Comparison of ENCODE assay signal across 12 cellular contexts in genomic region chr18:80175451-80176235, GRCh38.
A peak's percentile ranks its signal among the peaks of the same experiment; 100 is the strongest.
DNase-seq lines count a peak whose midpoint lies in the region; ATAC-seq and TF ChIP-seq lines count a peak whose summit lies in the region.
"Had no signal": no experiment of that assay in that cellular context is flagged by ENCODE, and none has a peak within 500 bp of the region (broad histone marks: within the 10 kb centered on the region; RNA-seq: fewer than 3 reads in every experiment).

No MANE protein-coding gene starts in this region.

- DNase-seq in DMS153 (lab: John Stamatoyannopoulos, UW) (peak; percentile 29), DMS153 treated with DMSO at 0.1 percent for 48 hours (lab: John Stamatoyannopoulos, UW; ENCODE audit: unreplicated experiment) (no peak), GM13977 (ENCODE audit: low spot score) (no peak), NCI-H1436 treated with DMSO at 0.1 percent for 48 hours (lab: John Stamatoyannopoulos, UW) (no peak), putamen (ENCODE audit: low spot score) (no peak)
- peak; percentile 76 for DNase-seq in activated CD8-positive, alpha-beta T cell treated with anti-CD3 and anti-CD28 coated beads, Interleukin-2, amount 10 ng/mL, durations not matched to agents 7 days and 5 days
- peak; percentile 71 to 85 (median 72) for DNase-seq in effector memory CD8-positive, alpha-beta T cell
- DNase-seq in stimulated activated effector memory CD8-positive, alpha-beta T cell treated with anti-CD3 and anti-CD28 coated beads, Interleukin-12 subunit alpha, Interleukin-12 subunit beta, amount 100 ng/mL, for 72 hours (ENCODE audit: low spot score in 2 of 2): peak; percentile 30 to 72
- DNase-seq: anterior cingulate cortex, GF-D8, left cardiac atrium, substantia nigra had no signal

- CTCF ChIA-PET in activated CD8-positive, alpha-beta T cell treated with anti-CD3 and anti-CD28 coated beads, Interleukin-2, amount 10 ng/mL, durations not matched to agents 7 days and 5 days (lab: Charles Lee): interaction anchor here (0.8 to 1.7 kb wide), 4 partner anchors 17 to 81 kb away, joined by 3 to 9 read pairs (median 4); no protein-coding TSS in a partner anchor

- POLR2A ChIA-PET in activated CD8-positive, alpha-beta T cell treated with anti-CD3 and anti-CD28 coated beads, Interleukin-2, amount 10 ng/mL, durations not matched to agents 7 days and 5 days (lab: Charles Lee): no interaction called here

- in situ Hi-C loops in GM13977 (cut with MboI; ENCODE audit: low pct_unique_long_range_greater_than_20kb, low sequenced_read_pairs, unreplicated experiment): no loop called here

- ATAC-seq in activated CD8-positive, alpha-beta T cell treated with anti-CD3 and anti-CD28 coated beads, Interleukin-2, amount 10 ng/mL, durations not matched to agents 7 days and 5 days: peak; percentile 83
- peak; percentile 88 for ATAC-seq in effector memory CD8-positive, alpha-beta T cell (replicated peaks)
- peak; percentile 95 for ATAC-seq in stimulated activated effector memory CD8-positive, alpha-beta T cell treated with anti-CD3 and anti-CD28 coated beads, Interleukin-12 subunit alpha, Interleukin-12 subunit beta, amount 100 ng/mL, for 72 hours
- ATAC-seq: left cardiac atrium had no signal

- H3K4me3 Mint-ChIP-seq in activated CD8-positive, alpha-beta T cell treated with anti-CD3 and anti-CD28 coated beads, Interleukin-2, amount 10 ng/mL, durations not matched to agents 7 days and 5 days: peak overlapping the region; percentile 43
- H3K4me3 Mint-ChIP-seq in effector memory CD8-positive, alpha-beta T cell: peak overlapping the region; percentile 60 to 80
- H3K4me3 Mint-ChIP-seq in stimulated activated effector memory CD8-positive, alpha-beta T cell treated with anti-CD3 and anti-CD28 coated beads, Interleukin-12 subunit alpha, Interleukin-12 subunit beta, amount 100 ng/mL, for 72 hours: peak overlapping the region; percentile 56

- no peak for TF ChIP-seq CTCF in GM13977 (IDR thresholded peaks at IDR 0.05; ENCODE audit: extremely low read depth, insufficient read depth, missing control alignments)

- H3K36me3 Mint-ChIP-seq in activated CD8-positive, alpha-beta T cell treated with anti-CD3 and anti-CD28 coated beads, Interleukin-2, amount 10 ng/mL, durations not matched to agents 7 days and 5 days (ENCODE audit: low read depth): no peaks in the 10 kb centered on the region
- peaks cover 18% of the 10 kb centered on the region for H3K36me3 Mint-ChIP-seq in effector memory CD8-positive, alpha-beta T cell (ENCODE audit: insufficient read depth)
- peaks cover 4% of the 10 kb centered on the region for H3K36me3 Mint-ChIP-seq in stimulated activated effector memory CD8-positive, alpha-beta T cell treated with anti-CD3 and anti-CD28 coated beads, Interleukin-12 subunit alpha, Interleukin-12 subunit beta, amount 100 ng/mL, for 72 hours

- H3K27ac Mint-ChIP-seq in activated CD8-positive, alpha-beta T cell treated with anti-CD3 and anti-CD28 coated beads, Interleukin-2, amount 10 ng/mL, durations not matched to agents 7 days and 5 days: peak overlapping the region; percentile 77
- H3K27ac Mint-ChIP-seq in effector memory CD8-positive, alpha-beta T cell: peak overlapping the region; percentile 94 to 99
- peak overlapping the region; percentile 76 for H3K27ac Mint-ChIP-seq in stimulated activated effector memory CD8-positive, alpha-beta T cell treated with anti-CD3 and anti-CD28 coated beads, Interleukin-12 subunit alpha, Interleukin-12 subunit beta, amount 100 ng/mL, for 72 hours

- peaks cover 18% of the 10 kb centered on the region for H3K4me1 Mint-ChIP-seq in activated CD8-positive, alpha-beta T cell treated with anti-CD3 and anti-CD28 coated beads, Interleukin-2, amount 10 ng/mL, durations not matched to agents 7 days and 5 days (ENCODE audit: low read depth)
- H3K4me1 Mint-ChIP-seq in effector memory CD8-positive, alpha-beta T cell (ENCODE audit: low read depth in 2 of 2): peaks cover 48 to 54% of the 10 kb centered on the region in 2 donors
- peaks cover 56% of the 10 kb centered on the region for H3K4me1 Mint-ChIP-seq in stimulated activated effector memory CD8-positive, alpha-beta T cell treated with anti-CD3 and anti-CD28 coated beads, Interleukin-12 subunit alpha, Interleukin-12 subunit beta, amount 100 ng/mL, for 72 hours

- no peaks in the 10 kb centered on the region for H3K9me3 Mint-ChIP-seq in activated CD8-positive, alpha-beta T cell treated with anti-CD3 and anti-CD28 coated beads, Interleukin-2, amount 10 ng/mL, durations not matched to agents 7 days and 5 days (ENCODE audit: insufficient read depth)
- H3K9me3 Mint-ChIP-seq in effector memory CD8-positive, alpha-beta T cell: no peaks in the 10 kb centered on the region
- H3K9me3 Mint-ChIP-seq in stimulated activated effector memory CD8-positive, alpha-beta T cell treated with anti-CD3 and anti-CD28 coated beads, Interleukin-12 subunit alpha, Interleukin-12 subunit beta, amount 100 ng/mL, for 72 hours: no peaks in the 10 kb centered on the region

- peaks cover 31% of the 10 kb centered on the region for H3K27me3 Mint-ChIP-seq in activated CD8-positive, alpha-beta T cell treated with anti-CD3 and anti-CD28 coated beads, Interleukin-2, amount 10 ng/mL, durations not matched to agents 7 days and 5 days (ENCODE audit: low read depth)
- H3K27me3 Mint-ChIP-seq in effector memory CD8-positive, alpha-beta T cell: peaks cover 7 to 18% of the 10 kb centered on the region in 2 donors

Comparison
In these comparisons a context has a peak if more than half of its experiments do, and no peak if none do; other contexts are left out.
1. DNase-seq: peak in DMS153 (single experiment), activated CD8-positive, alpha-beta T cell treated with anti-CD3 and anti-CD28 coated beads, Interleukin-2, amount 10 ng/mL, durations not matched to agents 7 days and 5 days (single experiment), effector memory CD8-positive, alpha-beta T cell (3 of 3) and stimulated activated effector memory CD8-positive, alpha-beta T cell treated with anti-CD3 and anti-CD28 coated beads, Interleukin-12 subunit alpha, Interleukin-12 subunit beta, amount 100 ng/mL, for 72 hours (2 of 2); none in DMS153 treated with DMSO at 0.1 percent for 48 hours (single experiment), GM13977 (single experiment), NCI-H1436 treated with DMSO at 0.1 percent for 48 hours (single experiment) and putamen (single experiment).
2. Peak in every context shown above with its lines, with median percentiles within 50 percentile points of each other: ATAC-seq, H3K27ac Mint-ChIP-seq and H3K4me3 Mint-ChIP-seq.